ENCODE assay signal across 14 cellular contexts in the genomic region with DNA sequence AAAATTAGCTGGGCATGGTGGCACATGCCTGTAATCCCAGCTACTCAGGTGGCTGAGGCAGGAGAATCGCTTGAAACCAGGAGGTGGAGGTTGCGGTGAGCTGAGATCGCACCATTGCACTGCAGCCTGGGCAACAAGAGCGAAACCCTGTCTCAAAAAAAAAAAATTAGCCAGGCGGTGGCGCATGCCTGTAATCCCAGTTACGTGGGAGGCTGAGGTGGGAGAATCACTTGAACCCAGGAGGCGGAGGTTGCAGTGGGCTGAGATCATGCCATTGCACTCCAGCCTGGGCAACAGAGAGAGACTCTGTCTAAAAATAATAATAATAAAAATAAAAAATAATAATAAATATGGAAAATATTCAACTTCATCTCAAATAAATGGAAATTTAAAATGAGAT. TPM values are rescaled to one million over a fixed set of nuclear protein-coding genes. Genes with fewer than 3 reads are reported as not detected.
"Had no signal": no experiment of that assay in that cellular context is flagged by ENCODE, and none has a peak within 500 bp of the region (broad histone marks: within the 10 kb centered on the region; RNA-seq: fewer than 3 reads in every experiment).

No MANE protein-coding gene starts in this region.

RNA-seq across cellular contexts. Expression of gene MYOZ1, which starts 24.1 kb away (rescaled TPM):
- total RNA-seq: activated B cell treated with CpG ODN at 0.5 μM for 24 hours; activated CD4-positive, alpha-beta memory T cell treated with anti-CD3 and anti-CD28 coated beads for 36 hours; activated CD4-positive, alpha-beta memory T cell treated with anti-CD3 and anti-CD28 coated beads, Interleukin-2, amount 10 ng/mL, durations not matched to agents 7 days and 5 days; activated CD4-positive, alpha-beta T cell treated with anti-CD3 and anti-CD28 coated beads for 36 hours; activated CD4-positive, alpha-beta T cell treated with anti-CD3 and anti-CD28 coated beads, Interleukin-2, amount 10 ng/mL, durations not matched to agents 24 days and 14 days; activated CD4-positive, alpha-beta T cell treated with anti-CD3 and anti-CD28 coated beads, Interleukin-2, amount 10 ng/mL, durations not matched to agents 7 days and 5 days; activated CD8-positive, alpha-beta memory T cell treated with anti-CD3 and anti-CD28 coated beads for 36 hours; activated CD8-positive, alpha-beta memory T cell treated with anti-CD3 and anti-CD28 coated beads, Interleukin-2, amount 10 ng/mL, durations not matched to agents 7 days and 5 days; activated CD8-positive, alpha-beta T cell treated with anti-CD3 and anti-CD28 coated beads for 36 hours; activated CD8-positive, alpha-beta T cell treated with anti-CD3 and anti-CD28 coated beads, Interleukin-2, amount 10 ng/mL, durations not matched to agents 7 days and 5 days; T-cell; T-helper 1 cell treated with Interleukin-12 subunit alpha and Interleukin-12 subunit beta and Interleukin-4 antibody, amounts not matched to agents 30 ng/mL and 1 ng/mL, for 36 hours; T-helper 17 cell; T-helper 2 cell treated with Interferon-gamma antibody and Interleukin-4, amounts not matched to agents 100 ng/mL and 5 ng/mL, for 36 hours had no signal

RNA-seq across cellular contexts. Expression of gene SYNPO2L, which starts 38.7 kb away (rescaled TPM):
- total RNA-seq: activated B cell treated with CpG ODN at 0.5 μM for 24 hours; activated CD4-positive, alpha-beta memory T cell treated with anti-CD3 and anti-CD28 coated beads for 36 hours; activated CD4-positive, alpha-beta memory T cell treated with anti-CD3 and anti-CD28 coated beads, Interleukin-2, amount 10 ng/mL, durations not matched to agents 7 days and 5 days; activated CD4-positive, alpha-beta T cell treated with anti-CD3 and anti-CD28 coated beads for 36 hours; activated CD4-positive, alpha-beta T cell treated with anti-CD3 and anti-CD28 coated beads, Interleukin-2, amount 10 ng/mL, durations not matched to agents 7 days and 5 days; activated CD8-positive, alpha-beta memory T cell treated with anti-CD3 and anti-CD28 coated beads for 36 hours; activated CD8-positive, alpha-beta T cell treated with anti-CD3 and anti-CD28 coated beads for 36 hours; T-cell had no signal
